In the genomic region with DNA sequence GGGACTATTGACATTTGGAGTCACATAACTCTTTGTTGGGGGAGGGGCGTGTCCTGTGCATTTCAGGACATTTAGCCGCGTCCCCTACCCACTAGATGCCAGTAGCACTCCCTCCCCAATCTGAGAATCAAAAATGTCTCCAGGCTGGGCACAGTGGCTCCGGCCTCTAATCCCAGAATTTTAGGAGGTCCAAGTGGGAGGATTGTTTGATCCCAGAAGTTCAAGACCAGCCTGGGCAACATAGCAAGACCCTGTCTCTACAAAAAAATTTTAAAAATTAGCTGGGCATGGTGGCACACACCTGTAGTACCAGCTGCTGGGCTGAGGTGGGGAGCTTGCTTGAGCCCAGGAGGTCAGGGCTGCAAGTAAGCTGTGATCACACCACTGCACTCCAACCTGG, we compare ENCODE assay signal across 23 cellular contexts.
"Had no signal": no experiment of that assay in that cellular context is flagged by ENCODE, and none has a peak within 500 bp of the region (broad histone marks: within the 10 kb centered on the region; RNA-seq: fewer than 3 reads in every experiment).

No MANE protein-coding gene starts in this region.

- H2AFZ ChIP-seq: hepatocyte had no signal

- H3K9me3 ChIP-seq: adrenal gland, body of pancreas, gastroesophageal sphincter, mucosa of descending colon, testis, uterus had no signal

- H3K4me2 ChIP-seq: hepatocyte had no signal

- H3K36me3 Mint-ChIP-seq: WTC11 had no signal

- H3K4me1 ChIP-seq: uterus had no signal

- H3K79me2 ChIP-seq: hepatocyte had no signal

- H3K27me3 ChIP-seq: adrenal gland, cardiac muscle cell, testis, uterus had no signal

- H3K27me3 Mint-ChIP-seq: activated naive CD8-positive, alpha-beta T cell treated with anti-CD3 and anti-CD28 coated beads for 36 hours had no signal

- H3K27ac ChIP-seq: adrenal gland, body of pancreas, cardiac muscle cell, gastroesophageal sphincter, hepatocyte, testis, uterus had no signal

- H3K27ac Mint-ChIP-seq: activated naive CD4-positive, alpha-beta T cell treated with anti-CD3 and anti-CD28 coated beads for 36 hours; activated naive CD8-positive, alpha-beta T cell treated with anti-CD3 and anti-CD28 coated beads for 36 hours; activated T-cell treated with anti-CD3 and anti-CD28 coated beads, Interleukin-2, amount 50 U/mL, for 72 hours; T-helper 1 cell treated with Interleukin-12 subunit alpha and Interleukin-12 subunit beta and Interleukin-4 antibody, amounts not matched to agents 30 μg/mL and 1 μg/mL, for 36 hours; WTC11 had no signal

- H3K36me3 ChIP-seq: adrenal gland, cardiac muscle cell, gastroesophageal sphincter, uterus had no signal

- ATAC-seq: activated T-cell treated with anti-CD3 and anti-CD28 coated beads, Interleukin-2, amount 50 U/mL, for 72 hours; body of pancreas; gastroesophageal sphincter; left cardiac atrium; left ventricle myocardium superior; mucosa of descending colon; right cardiac atrium; stimulated activated naive CD8-positive, alpha-beta T cell treated with anti-CD3 and anti-CD28 coated beads, Interleukin-15, Interleukin-2, amounts not matched to agents 100 U/mL and 50 U/mL, for 24 hours; WTC11 had no signal

- DNase-seq: activated effector memory CD4-positive, alpha-beta T cell treated with anti-CD3 and anti-CD28 coated beads, Interleukin-2, amount 50 U/mL, for 16 hours; activated naive CD4-positive, alpha-beta T cell treated with anti-CD3 and anti-CD28 coated beads for 36 hours; activated naive CD8-positive, alpha-beta T cell treated with anti-CD3 and anti-CD28 coated beads for 36 hours; activated T-cell treated with anti-CD3 and anti-CD28 coated beads for 4 hours; activated T-cell treated with anti-CD3 and anti-CD28 coated beads, Interleukin-2, amount 50 U/mL, for 72 hours; adrenal gland; aorta; body of pancreas; left cardiac atrium; left ventricle myocardium superior; mucosa of descending colon; right cardiac atrium; stimulated activated CD4-positive, alpha-beta T cell treated with anti-CD3 and anti-CD28 coated beads, Interleukin-2, amount 100 ng/mL, for 48 hours; stimulated activated naive CD8-positive, alpha-beta T cell treated with anti-CD3 and anti-CD28 coated beads, Interleukin-15, Interleukin-2, amounts not matched to agents 100 U/mL and 50 U/mL, for 24 hours; T1000; testis; trophoblast cell; uterus had no signal

- H3K4me3 ChIP-seq: adrenal gland, body of pancreas, cardiac muscle cell, gastroesophageal sphincter, hepatocyte, mucosa of descending colon, testis, uterus had no signal

- H3K4me3 Mint-ChIP-seq: activated naive CD4-positive, alpha-beta T cell treated with anti-CD3 and anti-CD28 coated beads for 36 hours; activated naive CD8-positive, alpha-beta T cell treated with anti-CD3 and anti-CD28 coated beads for 36 hours; activated T-cell treated with anti-CD3 and anti-CD28 coated beads, Interleukin-2, amount 50 U/mL, for 72 hours; T-helper 1 cell treated with Interleukin-12 subunit alpha and Interleukin-12 subunit beta and Interleukin-4 antibody, amounts not matched to agents 30 μg/mL and 1 μg/mL, for 36 hours had no signal

- H3K9me3 Mint-ChIP-seq: activated naive CD4-positive, alpha-beta T cell treated with anti-CD3 and anti-CD28 coated beads for 36 hours; activated naive CD8-positive, alpha-beta T cell treated with anti-CD3 and anti-CD28 coated beads for 36 hours; activated T-cell treated with anti-CD3 and anti-CD28 coated beads, Interleukin-2, amount 50 U/mL, for 72 hours; T-helper 1 cell treated with Interleukin-12 subunit alpha and Interleukin-12 subunit beta and Interleukin-4 antibody, amounts not matched to agents 30 μg/mL and 1 μg/mL, for 36 hours; WTC11 had no signal
